ENCODE assay signal across 26 cellular contexts in the genomic region with DNA sequence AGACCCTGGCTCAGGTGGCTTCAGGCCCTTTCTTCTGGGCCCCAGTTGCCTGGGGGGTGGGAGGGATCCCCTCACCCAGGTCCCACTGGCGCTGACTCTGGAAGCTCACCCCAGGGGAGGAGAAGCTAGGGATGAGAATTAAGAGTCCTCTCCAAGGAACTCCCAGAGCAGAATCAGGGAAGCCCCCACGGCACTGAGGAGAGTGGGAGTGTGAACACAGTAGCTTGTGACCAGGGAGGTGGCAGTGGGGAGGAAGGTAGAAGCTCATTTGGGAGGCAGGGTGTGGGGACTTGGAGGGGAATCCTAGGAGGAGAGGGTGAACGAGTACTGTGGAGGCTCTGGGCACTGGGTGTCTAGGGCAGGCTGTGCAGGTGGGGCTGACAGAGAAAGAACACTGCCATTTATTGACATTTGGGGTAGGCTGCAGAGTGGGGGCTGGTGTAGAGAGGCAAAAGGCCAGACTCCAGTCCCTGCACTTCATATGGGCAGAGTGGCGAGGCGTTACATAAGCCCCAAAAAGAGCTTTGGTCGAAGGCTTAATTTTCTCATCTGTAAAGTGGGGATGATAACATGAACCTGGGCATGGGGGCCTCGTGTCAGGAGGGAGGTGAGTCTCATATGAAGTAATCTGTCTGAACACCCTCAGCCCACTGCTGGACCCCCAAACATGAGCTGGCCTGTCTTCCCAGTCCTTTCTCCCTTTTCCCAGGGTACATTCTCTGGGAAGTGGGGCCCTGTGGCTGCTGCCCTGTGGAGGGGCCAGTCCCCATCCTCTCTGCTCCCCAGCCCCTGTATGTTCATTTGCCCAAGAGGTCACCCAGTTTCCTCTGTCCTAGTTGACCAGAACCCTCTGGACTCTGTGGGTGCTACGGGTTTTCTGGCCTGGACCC.
DNase-seq lines count a peak whose midpoint lies in the region; ATAC-seq, FAIRE-seq and TF ChIP-seq lines count a peak whose summit lies in the region.
"Had no signal": no experiment of that assay in that cellular context is flagged by ENCODE, and none has a peak within 500 bp of the region (broad histone marks: within the 10 kb centered on the region; RNA-seq: fewer than 3 reads in every experiment).

No MANE protein-coding gene starts in this region.

- H2AK9ac ChIP-seq in IMR-90 (replicated peaks; ENCODE audit: low read depth, low read length, poor library complexity) = peak overlapping the region; percentile 94

- intact Hi-C loops in IMR-90 (cut with micrococcal nuclease) = no loop called here
- intact Hi-C loops in aorta (cut with DNase I) = no loop called here

- WGBS in IMR-90 (ENCODE audit: extremely low coverage in 2 of 2, insufficient read length in 1 of 2), 2 experiments = 96% methylated on average over 3 of the region's 8 CpGs; no CpG with 5 or more reads in 1 of the 2 experiments
- 87% methylated on average over 8 of the region's 8 CpGs; no CpG with 5 or more reads in 1 of the 2 experiments for WGBS in H1 (ENCODE audit: extremely low coverage in 1 of 2, insufficient coverage in 1 of 2, insufficient read length in 1 of 2, insufficient replicate concordance in 2 of 2, low coverage in 1 of 2, low lambda C conversion rate in 2 of 2, missing lambda C conversion rate in 1 of 2), 2 experiments
- WGBS in aorta, 2 donors = 89 to 91% methylated on average over 8 of the region's 8 CpGs

- H4K8ac ChIP-seq in IMR-90 (ENCODE audit: low read depth in 2 of 2, low read length in 2 of 2) (peak overlapping the region; percentile 75 to 77), H1 (ENCODE audit: extremely low read depth, insufficient read depth, low read length) (peak overlapping the region; percentile 53; the same call in 1 of the 2 replicates)

- ATAC-seq in IMR-90 (ENCODE audit: low read depth) = no peak
- ATAC-seq in aorta (ENCODE audit: low FRiP score) = peak; percentile 33
- no peak for ATAC-seq in GM21723 (IDR thresholded peaks at IDR 0.05; ENCODE audit: unreplicated experiment)
- no peak for ATAC-seq in GM19397 (IDR thresholded peaks at IDR 0.05; ENCODE audit: unreplicated experiment)
- ATAC-seq: activated naive CD4-positive, alpha-beta T cell treated with anti-CD3 and anti-CD28 coated beads, Interleukin-2, amount 50 U/mL, for 72 hours; activated T-helper 17 cell treated with anti-CD3 and anti-CD28 coated beads, Interleukin-2, amount 50 U/mL, for 72 hours; esophagus mucosa; foreskin keratinocyte; GM12878 had no signal

- H2BK5ac ChIP-seq in IMR-90 (ENCODE audit: low read depth, low read length, poor library complexity, severe bottlenecking) (peak overlapping the region; percentile 25), H1 (ENCODE audit: low read depth, low read length) (no peak overlapping the region)

- H3K4ac ChIP-seq in IMR-90 (ENCODE audit: low read depth, low read length) = peak overlapping the region; percentile 95
- H3K4ac ChIP-seq in H1 (replicated peaks; ENCODE audit: insufficient read length, low read depth, low read length) = no peak overlapping the region

- no peak for FAIRE-seq in H1 (lab: Jason Lieb, UNC)
- FAIRE-seq: GM12878, TTC549 had no signal

- H3K9me1 ChIP-seq in IMR-90 (ENCODE audit: insufficient read depth, low read length) = peaks cover 12% of the 10 kb centered on the region; the same call in 1 of the 2 replicates

- H2AFZ ChIP-seq in IMR-90 (replicated peaks; ENCODE audit: low read length, poor library complexity) (peak overlapping the region; percentile 78), H1 (ENCODE audit: low read length) (no peak overlapping the region), osteoblast (ENCODE audit: low read length) (no peak overlapping the region)

- peak overlapping the region; percentile 94 for H2BK20ac ChIP-seq in IMR-90 (ENCODE audit: low read depth, low read length)
- H2BK20ac ChIP-seq in H1 (ENCODE audit: low read length) = no peak overlapping the region

- H3K4me3 ChIP-seq in IMR-90 (ENCODE audit: insufficient read depth, low read depth, low read length) = no peak overlapping the region
- no peak overlapping the region for H3K4me3 ChIP-seq in H1 (ENCODE audit: extremely low read depth in 1 of 4, insufficient read depth in 2 of 4, low read depth in 3 of 4, low read length in 4 of 4)
- peak overlapping the region; percentile 31 for H3K4me3 ChIP-seq in osteoblast (ENCODE audit: insufficient read depth, low read length)
- no peak overlapping the region for H3K4me3 ChIP-seq in aorta (ENCODE audit: low read length in 2 of 2)
- H3K4me3 ChIP-seq: GM12878, heart right ventricle, MG63 had no signal

- dilution Hi-C loops in IMR-90 (cut with HindIII; ENCODE audit: low sequenced_read_pairs, unreplicated experiment) = no loop called here

- H2BK120ac ChIP-seq in IMR-90 (ENCODE audit: low read depth, low read length) (peak overlapping the region; percentile 87), H1 (replicated peaks; ENCODE audit: low read depth, low read length) (no peak overlapping the region)

- no peak overlapping the region for H2BK12ac ChIP-seq in H1 (ENCODE audit: low read depth, low read length)

- no peak for TF ChIP-seq RAD21 in IMR-90 (IDR thresholded peaks at IDR 0.05; ENCODE audit: low read length)
- TF ChIP-seq RAD21 in H1 (IDR thresholded peaks at IDR 0.05 in 1 of 2, conservative IDR thresholded peaks at IDR 0.05 in 1 of 2; ENCODE audit: low read depth in 2 of 2, low read length in 2 of 2) = no peak

- H3K27ac ChIP-seq in IMR-90 (ENCODE audit: insufficient read depth, low read length) = peak overlapping the region; percentile 45; the same call in 1 of the 2 replicates
- H3K27ac ChIP-seq in H1 (ENCODE audit: low read depth, low read length) = no peak overlapping the region; the same call in 1 of the 2 replicates
- H3K27ac ChIP-seq in osteoblast (ENCODE audit: low read depth, low read length) = peak overlapping the region; percentile 50
- no peak overlapping the region for H3K27ac ChIP-seq in aorta (ENCODE audit: low read depth in 1 of 2, low read length in 2 of 2)
- H3K27ac ChIP-seq: foreskin keratinocyte, heart right ventricle had no signal

- H3K18ac ChIP-seq in IMR-90 (ENCODE audit: low read depth, low read length) (peak overlapping the region; percentile 65), H1 (ENCODE audit: extremely low read depth, low read length) (no peak overlapping the region)

- H2BK15ac ChIP-seq in IMR-90 (ENCODE audit: low read depth, low read length) (peak overlapping the region; percentile 76; the same call in 2 of the 3 replicates), H1 (ENCODE audit: low read length) (no peak overlapping the region)

- H2AK5ac ChIP-seq in IMR-90 (ENCODE audit: low read depth, low read length) (peak overlapping the region; percentile 89), H1 (ENCODE audit: low read depth, low read length) (no peak overlapping the region)

- in situ Hi-C loops in IMR-90 (cut with MboI; ENCODE audit: low sequenced_read_pairs) = no loop called here

- H3K79me2 ChIP-seq in H1 (ENCODE audit: control insufficient read depth in 1 of 2, insufficient read depth in 2 of 2, low read length in 2 of 2) (no peaks in the 10 kb centered on the region), osteoblast (ENCODE audit: insufficient read depth, low read length) (no peaks in the 10 kb centered on the region)

- H3K27me3 ChIP-seq in IMR-90 (ENCODE audit: control insufficient read depth, insufficient read depth, low read length) = peaks cover 11% of the 10 kb centered on the region
- H3K27me3 ChIP-seq in H1 (replicated peaks in 1 of 4; ENCODE audit: control insufficient read depth in 3 of 4, extremely low read depth in 1 of 4, insufficient read depth in 3 of 4, low read length in 3 of 4) = no peaks in the 10 kb centered on the region
- no peaks in the 10 kb centered on the region for H3K27me3 ChIP-seq in osteoblast (ENCODE audit: insufficient read depth, low read length)
- H3K27me3 ChIP-seq in aorta (ENCODE audit: control insufficient read depth in 1 of 2, insufficient read depth in 2 of 2, low read length in 1 of 2) = no peaks in the 10 kb centered on the region
- H3K27me3 ChIP-seq: heart right ventricle, MG63 had no signal

- no peaks in the 10 kb centered on the region for H3K79me1 ChIP-seq in IMR-90 (ENCODE audit: low read depth in 1 of 2, low read length in 2 of 2)
- H3K79me1 ChIP-seq in H1 (ENCODE audit: low read depth, low read length) = peaks cover 2% of the 10 kb centered on the region; the same call in 1 of the 2 replicates

- H3K36me3 ChIP-seq in IMR-90 (ENCODE audit: control insufficient read depth, insufficient read depth, low read length) (no peaks in the 10 kb centered on the region), H1 (ENCODE audit: control insufficient read depth in 2 of 4, insufficient read depth in 4 of 4, low read length in 3 of 4) (no peaks in the 10 kb centered on the region), osteoblast (ENCODE audit: insufficient read depth, low read length) (no peaks in the 10 kb centered on the region), aorta (ENCODE audit: control insufficient read depth in 1 of 2, insufficient read depth in 2 of 2, low read length in 1 of 2) (no peaks in the 10 kb centered on the region)
- H3K36me3 ChIP-seq: heart right ventricle, MG63 had no signal

- BruUV-seq in IMR-90 (replicated peaks; lab: Mats Ljungman, UMichigan) = no TSS peak

- DNase-seq in IMR-90 (no peak), H1 (ENCODE audit: low read depth in 1 of 2, low spot score in 2 of 2) (no peak), osteoblast (ENCODE audit: insufficient read length, low spot score, missing footprints) (no peak), aorta (no peak), UCSD-AML1 (lab: John Stamatoyannopoulos, UW; ENCODE audit: unreplicated experiment) (no peak)
- DNase-seq: activated CD4-positive, alpha-beta memory T cell treated with anti-CD3 and anti-CD28 coated beads, Interleukin-2, amount 10 ng/mL, durations not matched to agents 7 days and 5 days; activated CD4-positive, CD25-positive, alpha-beta regulatory T cell treated with anti-CD3 and anti-CD28 coated beads, Interleukin-2, amount 50 U/mL, for 72 hours; CD4-positive, alpha-beta T cell; cortex of kidney; foreskin keratinocyte; heart right ventricle; KBM-7; MG63; NCI-H2081 treated with DMSO at 0.1 percent for 48 hours; NCI-H774; nucleus accumbens; retina; stimulated activated CD4-positive, alpha-beta T cell treated with anti-CD3 and anti-CD28 coated beads, Interleukin-2, amount 100 ng/mL, for 48 hours; T-helper 1 cell had no signal

- TF ChIP-seq EP300 in H1 (IDR thresholded peaks at IDR 0.05; ENCODE audit: borderline replicate concordance in 1 of 2, low read depth in 2 of 2, low read length in 2 of 2) = no peak

- TF ChIP-seq POLR2A in IMR-90 (IDR thresholded peaks at IDR 0.05; ENCODE audit: low read depth, low read length) (no peak), H1 (IDR thresholded peaks at IDR 0.05; ENCODE audit: control extremely low read depth in 1 of 2, low read depth in 2 of 2, low read length in 2 of 2) (no peak)

- H3K9me3 ChIP-seq in IMR-90 (ENCODE audit: control insufficient read depth, insufficient read depth, low read length) (no peaks in the 10 kb centered on the region), H1 (ENCODE audit: insufficient read depth in 2 of 2, low read depth in 1 of 2, low read length in 1 of 2) (no peaks in the 10 kb centered on the region), osteoblast (ENCODE audit: low read depth, low read length) (no peaks in the 10 kb centered on the region), aorta (ENCODE audit: control insufficient read depth, low read length) (no peaks in the 10 kb centered on the region)
- H3K9me3 ChIP-seq: heart right ventricle, MG63 had no signal

- CTCF ChIA-PET in IMR-90 (lab: Yijun Ruan, JAX) (no interaction called here), H1 (lab: Charles Lee; ENCODE audit: partially characterized antibody) (interaction anchor here (0.6 to 8.0 kb wide), 14 partner anchors 7 to 155 kb away, joined by 3 to 51 read pairs (median 4); no protein-coding TSS in a partner anchor)

- TF ChIP-seq CTCF in IMR-90 (conservative IDR thresholded peaks at IDR 0.05; ENCODE audit: low read depth, low read length) (no peak), H1 (IDR thresholded peaks at IDR 0.05; ENCODE audit: control extremely low read depth in 1 of 3, insufficient read depth in 1 of 3, low read depth in 1 of 3, low read length in 3 of 3) (no peak), osteoblast (IDR thresholded peaks at IDR 0.05; ENCODE audit: extremely low read depth, low read depth, low read length) (no peak)

- peak overlapping the region; percentile 76 for H4K5ac ChIP-seq in IMR-90 (ENCODE audit: low read depth, low read length)
- H4K5ac ChIP-seq in H1 (ENCODE audit: insufficient read length, low read depth, low read length) = no peak overlapping the region

- H3K9ac ChIP-seq in IMR-90 (ENCODE audit: low read depth, low read length) = peak overlapping the region; percentile 17
- H3K9ac ChIP-seq in H1 (replicated peaks in 1 of 4; ENCODE audit: extremely low read depth in 1 of 4, low read depth in 3 of 4, low read length in 3 of 4) = no peak overlapping the region

- H3K23ac ChIP-seq in IMR-90 (ENCODE audit: low read depth, low read length) (peak overlapping the region; percentile 94), H1 (ENCODE audit: insufficient read length) (no peak overlapping the region)

- H3K4me1 ChIP-seq in IMR-90 (ENCODE audit: control insufficient read depth, insufficient read depth, low read length) (peaks cover 18% of the 10 kb centered on the region), H1 (replicated peaks in 1 of 4; ENCODE audit: control insufficient read depth in 3 of 4, insufficient read depth in 4 of 4, low read length in 3 of 4) (peaks cover 0 to 3% (median 1%) of the 10 kb centered on the region in 4 experiments; a peak in 2 of 7 replicates), osteoblast (ENCODE audit: insufficient read depth, low read length) (peaks cover 21% of the 10 kb centered on the region), aorta (ENCODE audit: control insufficient read depth in 1 of 2, insufficient read depth in 2 of 2, low read length in 2 of 2) (no peaks in the 10 kb centered on the region)
- H3K4me1 ChIP-seq: foreskin keratinocyte, heart right ventricle had no signal

- H4K20me1 ChIP-seq in IMR-90 (ENCODE audit: insufficient read depth, low read length) (no peaks in the 10 kb centered on the region), H1 (replicated peaks in 1 of 2; ENCODE audit: control insufficient read depth in 1 of 2, insufficient read depth in 2 of 2, low read length in 2 of 2) (no peaks in the 10 kb centered on the region), osteoblast (ENCODE audit: insufficient read depth, low read length) (no peaks in the 10 kb centered on the region)

- H3K4me2 ChIP-seq in IMR-90 (ENCODE audit: low read depth, low read length) (0 out of 2 replicates have a peak overlapping the region, but pooled peaks have one; percentile 11), H1 (ENCODE audit: insufficient read depth in 1 of 2, low read depth in 2 of 2, low read length in 2 of 2) (no peak overlapping the region), osteoblast (ENCODE audit: insufficient read depth, low read length) (peak overlapping the region; percentile 65)

- no peak overlapping the region for H3K56ac ChIP-seq in IMR-90 (ENCODE audit: extremely low read depth, insufficient read depth, low read length)
- no peak overlapping the region for H3K56ac ChIP-seq in H1 (replicated peaks; ENCODE audit: insufficient read length, low read depth, low read length)

- POLR2A ChIA-PET in IMR-90 (lab: Charles Lee; ENCODE audit: unreplicated experiment) (no interaction called here), H1 (lab: Charles Lee; ENCODE audit: partially characterized antibody) (no interaction called here)

- H4K91ac ChIP-seq in IMR-90 (ENCODE audit: insufficient read depth, low read depth, low read length) (peak overlapping the region; percentile 98), H1 (replicated peaks; ENCODE audit: insufficient read length, low read length) (peak overlapping the region; percentile 34)

- H3K14ac ChIP-seq in IMR-90 (replicated peaks; ENCODE audit: low read depth, low read length) (peak overlapping the region; percentile 75; the same call in 1 of the 2 replicates), H1 (ENCODE audit: insufficient read length) (no peak overlapping the region)

- no peaks in the 10 kb centered on the region for H3K23me2 ChIP-seq in H1 (ENCODE audit: low read depth, low read length)

Comparison
In these comparisons a context has a peak if more than half of its experiments do, and no peak if none do; other contexts are left out.
1. H3K27ac ChIP-seq: peak in IMR-90 (single experiment) and osteoblast (single experiment); none in H1 (single experiment) and aorta (0 of 2).
2. H3K4me2 ChIP-seq: peak in IMR-90 (single experiment) and osteoblast (single experiment); none in H1 (0 of 2).